In genomic region chr7:33040803-33041516, GRCh38 we compare ENCODE assay signal across 8 cellular contexts. TPM values are rescaled to one million over a fixed set of nuclear protein-coding genes. Genes with fewer than 3 reads are reported as not detected.
DNase-seq lines count a peak whose midpoint lies in the region; ATAC-seq and TF ChIP-seq lines count a peak whose summit lies in the region.

No MANE protein-coding gene starts in this region.

- POLR2A ChIA-PET in SK-N-SH (lab: Yijun Ruan, JAX), result no interaction called here

- TF ChIP-seq CTCF in SK-N-SH (IDR thresholded peaks at IDR 0.05) (no peak), adrenal gland (IDR thresholded peaks at IDR 0.05) (no peak), lung (IDR thresholded peaks at IDR 0.05; ENCODE audit: control extremely low read depth, extremely low read depth) (no peak), brain microvascular endothelial cell (IDR thresholded peaks at IDR 0.05; ENCODE audit: low read depth, low read length, missing control alignments) (no peak)

- H3K9me2 ChIP-seq in SK-N-SH, result no peaks in the 10 kb centered on the region

- intact Hi-C loops in adrenal gland (cut with DNase I), result no loop called here

- no peak overlapping the region for H3K4me3 ChIP-seq in SK-N-SH (ENCODE audit: low read depth in 2 of 2, low read length in 1 of 2)
- peak overlapping the region in 1 of 4 donors; percentile 60 for H3K4me3 ChIP-seq in adrenal gland
- H3K4me3 ChIP-seq in lung, result no peak overlapping the region
- H3K4me3 ChIP-seq in brain microvascular endothelial cell (ENCODE audit: low read depth, low read length), result no peak overlapping the region

- H3K9ac ChIP-seq in SK-N-SH, result no peak overlapping the region

- H3K27ac ChIP-seq in SK-N-SH (ENCODE audit: low read depth in 2 of 2, low read length in 1 of 2) (no peak overlapping the region), adrenal gland (peak overlapping the region; percentile 57 to 76 (median 60)), lung (ENCODE audit: low read depth in 1 of 2, low read length in 1 of 2) (peak overlapping the region in 1 of 2 donors; percentile 46), brain microvascular endothelial cell (no peak overlapping the region)

- TF ChIP-seq POLR2A in GM18951 (IDR thresholded peaks at IDR 0.05; ENCODE audit: extremely low read depth, insufficient read depth, insufficient read length), result peak; percentile 82
- peak in 1 of 2 donors; percentile 49 for TF ChIP-seq POLR2A in adrenal gland (IDR thresholded peaks at IDR 0.05)

- H3F3A ChIP-seq in SK-N-SH (replicated peaks; ENCODE audit: insufficient read depth), result peaks cover 12% of the 10 kb centered on the region

- H3K4me2 ChIP-seq in SK-N-SH, result 0 out of 2 replicates have a peak overlapping the region, but pooled peaks have one; percentile 15

- WGBS in SK-N-SH (ENCODE audit: low lambda C conversion rate), result 85% methylated on average over 9 of the region's 9 CpGs
- 16 to 34% (median 20%) methylated on average over 9 of the region's 9 CpGs for WGBS in adrenal gland, 4 donors
- 21 to 25% methylated on average over 9 of the region's 9 CpGs for WGBS in lung, 2 donors

- no peak overlapping the region for H2AFZ ChIP-seq in SK-N-SH (ENCODE audit: low read depth)

- H3K9me3 ChIP-seq in SK-N-SH (no peaks in the 10 kb centered on the region), adrenal gland (replicated peaks in 1 of 3) (no peaks in the 10 kb centered on the region), lung (ENCODE audit: control insufficient read depth in 2 of 2, insufficient read depth in 1 of 2, low read length in 1 of 2) (no peaks in the 10 kb centered on the region)

- CTCF ChIA-PET in SK-N-SH (lab: Yijun Ruan, JAX), result interaction anchor here (1.3 to 2.1 kb wide), 7 partner anchors 8 to 241 kb away, joined by 4 to 9 read pairs (median 6); partner anchors contain the start of gene RP9

- no peak for DNase-seq in SK-N-SH
- DNase-seq in adrenal gland, result peak in 5 of 7 donors; percentile 37 to 47 (median 45)
- DNase-seq in lung (ENCODE audit: low spot score), result peak; percentile 41
- DNase-seq in stimulated activated naive CD4-positive, alpha-beta T cell (lab: John Stamatoyannopoulos, UW), result peak; percentile 37 to 79 (median 68)
- DNase-seq in brain microvascular endothelial cell, result no peak
- DNase-seq in NCI-H524 treated with DMSO at 0.1 percent for 48 hours (lab: John Stamatoyannopoulos, UW), result no peak

- TF ChIP-seq RAD21 in SK-N-SH (IDR thresholded peaks at IDR 0.05; ENCODE audit: low read length), result no peak

- no peaks in the 10 kb centered on the region for H3K27me3 ChIP-seq in SK-N-SH (ENCODE audit: insufficient read depth)
- H3K27me3 ChIP-seq in adrenal gland, result no peaks in the 10 kb centered on the region
- no peaks in the 10 kb centered on the region for H3K27me3 ChIP-seq in lung (ENCODE audit: control insufficient read depth, insufficient read depth)
- no peaks in the 10 kb centered on the region for H3K27me3 ChIP-seq in brain microvascular endothelial cell (replicated peaks)

- H3K79me2 ChIP-seq in SK-N-SH (ENCODE audit: insufficient read depth), result peaks cover 97% of the 10 kb centered on the region

- H3K36me3 ChIP-seq in SK-N-SH (replicated peaks in 1 of 2; ENCODE audit: control insufficient read depth in 1 of 2, insufficient read depth in 2 of 2, low read length in 1 of 2) (peaks cover 0 to 2% of the 10 kb centered on the region in 2 experiments), adrenal gland (replicated peaks in 1 of 2) (no peaks in the 10 kb centered on the region), lung (ENCODE audit: control insufficient read depth in 2 of 2, insufficient read depth in 2 of 2, low read length in 2 of 2) (no peaks in the 10 kb centered on the region), brain microvascular endothelial cell (replicated peaks) (no peaks in the 10 kb centered on the region)

- in situ Hi-C loops in GM18951 (cut with MboI; ENCODE audit: low sequenced_read_pairs, unreplicated experiment), result no loop called here
- in situ Hi-C loops in brain microvascular endothelial cell (cut with HindIII; ENCODE audit: low pct_ligation_motif_present, low sequenced_read_pairs), result no loop called here

- H4K20me1 ChIP-seq in SK-N-SH (ENCODE audit: insufficient read depth), result no peaks in the 10 kb centered on the region

- TF ChIP-seq EP300 in SK-N-SH (IDR thresholded peaks at IDR 0.05; ENCODE audit: borderline replicate concordance in 1 of 2, low read depth in 1 of 2, low read length in 1 of 2), result no peak

- H3K4me1 ChIP-seq in SK-N-SH (ENCODE audit: control insufficient read depth in 1 of 2, insufficient read depth in 2 of 2, low read depth in 1 of 2, low read length in 1 of 2), result peaks cover 14 to 23% of the 10 kb centered on the region in 2 experiments; a peak in 3 of 4 replicates
- peaks cover 13 to 59% of the 10 kb centered on the region in 2 donors for H3K4me1 ChIP-seq in adrenal gland (replicated peaks in 1 of 2)
- peaks cover 4 to 6% of the 10 kb centered on the region in 2 donors for H3K4me1 ChIP-seq in lung (ENCODE audit: control insufficient read depth in 2 of 2, insufficient read depth in 2 of 2, low read length in 2 of 2)

- ATAC-seq in HG03025 (IDR thresholded peaks at IDR 0.05; ENCODE audit: low FRiP score, unreplicated experiment) (peak; percentile 96), lung (ENCODE audit: insufficient read depth, low FRiP score) (peak; percentile 87)

TF ChIP-seq in SK-N-SH, 30 proteins besides CTCF, POLR2A, EP300 and RAD21:
- TF ChIP-seq PBX3 (IDR thresholded peaks at IDR 0.05) (no peak), TCF12 (IDR thresholded peaks at IDR 0.05) (no peak), FOXJ3 (CRISPR knock-in tag; IDR thresholded peaks at IDR 0.05) (no peak), EZH2phosphoT487 (IDR thresholded peaks at IDR 0.05; ENCODE audit: borderline replicate concordance, low read depth) (no peak), MXI1 (IDR thresholded peaks at IDR 0.05; ENCODE audit: low read depth, low read length) (no peak), JUND (IDR thresholded peaks at IDR 0.05) (no peak), USF1 (IDR thresholded peaks at IDR 0.05; ENCODE audit: borderline replicate concordance, low read depth) (no peak)

RNA-seq across cellular contexts. Expression of gene NT5C3A, which starts 21.6 kb away (rescaled TPM):
- polyA plus RNA-seq in SK-N-SH (2012; rRNA removed), result 13.2 and 14.1 TPM in 2 replicates
- 20.4 and 26.4 TPM in 2 replicates for polyA plus RNA-seq in SK-N-SH (2012; cell fraction: cytosol; rRNA removed)
- polyA plus RNA-seq in SK-N-SH (2012; cell fraction: nucleus; rRNA removed), result 5.5 and 11.5 TPM in 2 replicates
- total RNA-seq in adrenal gland, result 10 to 100 TPM in 7 of 8 donors, 1 to 10 TPM in 1; 10.0 to 65.5 (median 21.3) TPM
- polyA plus RNA-seq in adrenal gland, result 10 to 100 TPM; 13.1 to 34.4 (median 23.6) TPM
- 10 to 100 TPM; 24.3 to 48.1 TPM for total RNA-seq in lung
- 10 to 100 TPM; 19.0 to 23.1 TPM for polyA plus RNA-seq in lung

Comparison
In these comparisons a context has a peak if more than half of its experiments do, and no peak if none do; other contexts are left out.
1. DNase-seq: peak in adrenal gland (5 of 7), lung (single experiment) and stimulated activated naive CD4-positive, alpha-beta T cell (6 of 6); none in SK-N-SH (single experiment), brain microvascular endothelial cell (single experiment) and NCI-H524 treated with DMSO at 0.1 percent for 48 hours (single experiment).
2. H3K27ac ChIP-seq: peak in adrenal gland (5 of 5); none in SK-N-SH (0 of 2) and brain microvascular endothelial cell (single experiment).